ENCODE assay signal across 17 cellular contexts in the genomic region with DNA sequence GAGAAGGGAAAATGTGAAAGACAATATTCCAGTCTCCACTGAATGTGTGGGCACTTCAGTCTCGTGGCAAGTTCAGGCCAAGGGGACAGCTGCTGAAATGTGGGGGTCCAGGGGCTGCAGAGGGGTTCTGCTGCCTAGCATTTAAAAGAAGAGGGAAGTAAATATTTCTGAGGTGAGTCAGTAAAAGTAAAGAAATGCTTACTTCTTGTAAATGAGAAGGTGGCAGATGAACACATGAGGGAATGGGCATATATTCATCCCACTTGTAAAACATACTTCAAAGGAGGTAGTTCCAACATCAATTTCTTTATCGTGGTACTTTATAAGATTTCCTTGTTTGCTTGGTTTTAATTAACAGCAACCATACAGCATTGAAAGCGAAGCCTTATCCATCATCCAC.
"Had no signal": no experiment of that assay in that cellular context is flagged by ENCODE, and none has a peak within 500 bp of the region (broad histone marks: within the 10 kb centered on the region; RNA-seq: fewer than 3 reads in every experiment).

No MANE protein-coding gene starts in this region.

- ATAC-seq: gastroesophageal sphincter, left lung had no signal

- H3K27me3 ChIP-seq: adrenal gland, dorsolateral prefrontal cortex, gastroesophageal sphincter, left lung, neutrophil, stomach, testis, upper lobe of right lung had no signal

- H3K36me3 Mint-ChIP-seq: naive B cell had no signal

- H3K4me3 ChIP-seq: adrenal gland, dorsolateral prefrontal cortex, gastroesophageal sphincter, left lung, stomach, testis, upper lobe of right lung had no signal

- H3K36me3 ChIP-seq: adrenal gland, gastroesophageal sphincter, left lung, neutrophil, stomach, upper lobe of right lung had no signal

- H3K27ac Mint-ChIP-seq: activated naive CD4-positive, alpha-beta T cell treated with anti-CD3 and anti-CD28 coated beads for 36 hours; activated T-helper 2 cell treated with anti-CD3 and anti-CD28 coated beads, Interferon-gamma antibody, Interleukin-2, Interleukin-4, amounts not matched to agents 10 μg/mL and 5 μg/mL and 100 μg/mL, durations not matched to agents 14 hours and 24 hours and 36 hours; naive B cell; T-helper 2 cell treated with Interferon-gamma antibody and Interleukin-4, amounts not matched to agents 5 μg/mL and 100 μg/mL, for 36 hours had no signal

- H3K4me3 Mint-ChIP-seq: activated naive CD4-positive, alpha-beta T cell treated with anti-CD3 and anti-CD28 coated beads for 36 hours; naive B cell; T-helper 2 cell treated with Interferon-gamma antibody and Interleukin-4, amounts not matched to agents 5 μg/mL and 100 μg/mL, for 36 hours had no signal

- H3K27ac ChIP-seq: adrenal gland, gastroesophageal sphincter, left lung, neutrophil, parathyroid adenoma, stomach, testis, upper lobe of right lung had no signal

- DNase-seq: activated CD4-positive, CD25-positive, alpha-beta regulatory T cell treated with anti-CD3 and anti-CD28 coated beads, Interleukin-2, amount 50 U/mL, for 72 hours; activated naive CD4-positive, alpha-beta T cell treated with anti-CD3 and anti-CD28 coated beads for 36 hours; dorsolateral prefrontal cortex; left lung; mammary epithelial cell; naive B cell; SK-N-SH; stimulated activated CD4-positive, alpha-beta T cell treated with anti-CD3 and anti-CD28 coated beads, Interleukin-1b, Interleukin-23, amount 100 ng/mL, for 48 hours; stomach; testis; upper lobe of right lung had no signal

- H3K9me3 Mint-ChIP-seq: activated naive CD4-positive, alpha-beta T cell treated with anti-CD3 and anti-CD28 coated beads for 36 hours; activated T-helper 2 cell treated with anti-CD3 and anti-CD28 coated beads, Interferon-gamma antibody, Interleukin-2, Interleukin-4, amounts not matched to agents 10 μg/mL and 5 μg/mL and 100 μg/mL, durations not matched to agents 14 hours and 24 hours and 36 hours; naive B cell; T-helper 2 cell treated with Interferon-gamma antibody and Interleukin-4, amounts not matched to agents 5 μg/mL and 100 μg/mL, for 36 hours had no signal
